ENCODE assay signal across 14 cellular contexts in genomic region chr3:194268659-194269487, GRCh38.
DNase-seq lines count a peak whose midpoint lies in the region; ATAC-seq and TF ChIP-seq lines count a peak whose summit lies in the region.
"Had no signal": no experiment of that assay in that cellular context is flagged by ENCODE, and none has a peak within 500 bp of the region (broad histone marks: within the 10 kb centered on the region; RNA-seq: fewer than 3 reads in every experiment).

No MANE protein-coding gene starts in this region.

- WGBS in endodermal cell (ENCODE audit: insufficient coverage in 1 of 2, insufficient read length in 1 of 2), 2 experiments, result 92 to 94% methylated on average over 6 to 12 of the region's 12 CpGs
- WGBS in thyroid gland, 2 donors, result 93 to 94% methylated on average over 11 to 12 of the region's 12 CpGs

- no peak overlapping the region for H3K4me3 ChIP-seq in endodermal cell (ENCODE audit: low read length)
- no peak overlapping the region for H3K4me3 ChIP-seq in thyroid gland (replicated peaks in 1 of 3)
- H3K4me3 ChIP-seq: A549 had no signal

- H3K27me3 ChIP-seq in endodermal cell (ENCODE audit: control insufficient read depth, insufficient read depth, low read length, poor library complexity, severe bottlenecking) (no peaks in the 10 kb centered on the region), thyroid gland (no peaks in the 10 kb centered on the region)

- H3K4me3 Mint-ChIP-seq in endodermal cell (no peak overlapping the region), natural killer cell (peak overlapping the region; percentile 63)
- H3K4me3 Mint-ChIP-seq: activated T-cell treated with anti-CD3 and anti-CD28 coated beads, Interleukin-2, amount 50 U/mL, for 4 hours had no signal

- H3K9me3 Mint-ChIP-seq in endodermal cell, result no peaks in the 10 kb centered on the region
- no peaks in the 10 kb centered on the region for H3K9me3 Mint-ChIP-seq in natural killer cell
- H3K9me3 Mint-ChIP-seq: activated T-cell treated with anti-CD3 and anti-CD28 coated beads, Interleukin-2, amount 50 U/mL, for 4 hours had no signal

- no peaks in the 10 kb centered on the region for H3K36me3 ChIP-seq in endodermal cell (ENCODE audit: control insufficient read depth, insufficient read depth, low read length)
- H3K36me3 ChIP-seq in thyroid gland, result no peaks in the 10 kb centered on the region

- H3K9me3 ChIP-seq in endodermal cell (ENCODE audit: control insufficient read depth, low read length) (no peaks in the 10 kb centered on the region), thyroid gland (no peaks in the 10 kb centered on the region)
- H3K9me3 ChIP-seq: A549 had no signal

- no peak overlapping the region for H3K27ac ChIP-seq in endodermal cell (ENCODE audit: low read depth, low read length)
- peak overlapping the region; percentile 93 to 97 (median 96) for H3K27ac ChIP-seq in thyroid gland
- H3K27ac ChIP-seq: A549 had no signal

- ATAC-seq in natural killer cell (no peak), HG02938 (IDR thresholded peaks at IDR 0.05; ENCODE audit: unreplicated experiment) (no peak)
- ATAC-seq: A549; activated T-cell treated with anti-CD3 and anti-CD28 coated beads, Interleukin-2, amount 50 U/mL, for 4 hours had no signal

- peaks cover 7% of the 10 kb centered on the region for H3K4me1 ChIP-seq in endodermal cell (ENCODE audit: control insufficient read depth, insufficient read depth, low read length)
- H3K4me1 ChIP-seq in thyroid gland, result peaks cover 41 to 60% of the 10 kb centered on the region in 2 donors
- H3K4me1 ChIP-seq: A549 had no signal

- no peak overlapping the region for H3K9ac ChIP-seq in endodermal cell (ENCODE audit: extremely low read depth, low read length, poor library complexity, severe bottlenecking)

- no peaks in the 10 kb centered on the region for H3K36me3 Mint-ChIP-seq in endodermal cell (ENCODE audit: low read depth)
- H3K36me3 Mint-ChIP-seq in natural killer cell, result no peaks in the 10 kb centered on the region
- H3K36me3 Mint-ChIP-seq: CD4-positive, CD25-positive, alpha-beta regulatory T cell had no signal

- peaks cover 20% of the 10 kb centered on the region for H3K4me1 Mint-ChIP-seq in endodermal cell
- peaks cover 35 to 36% of the 10 kb centered on the region in 2 donors for H3K4me1 Mint-ChIP-seq in natural killer cell

- H3K27ac Mint-ChIP-seq in endodermal cell (no peak overlapping the region), natural killer cell (peak overlapping the region in 1 of 2 donors; percentile 72)

- peaks cover 7% of the 10 kb centered on the region for H3K27me3 Mint-ChIP-seq in endodermal cell (ENCODE audit: insufficient read depth)
- peaks cover 0 to 7% of the 10 kb centered on the region in 2 donors for H3K27me3 Mint-ChIP-seq in natural killer cell (ENCODE audit: low read depth in 2 of 2)

- no peak for TF ChIP-seq POLR2A in thyroid gland (IDR thresholded peaks at IDR 0.05)

- intact Hi-C loops in natural killer cell (cut with micrococcal nuclease), result no loop called here
- intact Hi-C loops in thyroid gland (cut with DNase I), result no loop called here

- no peak for TF ChIP-seq CTCF in endodermal cell (conservative IDR thresholded peaks at IDR 0.05)
- no peak for TF ChIP-seq CTCF in natural killer cell (IDR thresholded peaks at IDR 0.05)
- no peak for TF ChIP-seq CTCF in thyroid gland (IDR thresholded peaks at IDR 0.05)

- peak; percentile 30 for DNase-seq in activated CD8-positive, alpha-beta memory T cell treated with anti-CD3 and anti-CD28 coated beads, Interleukin-2, amount 50 U/mL, for 48 hours
- DNase-seq in activated CD8-positive, alpha-beta memory T cell treated with anti-CD3 and anti-CD28 coated beads for 24 hours, result no peak
- DNase-seq in endodermal cell (peak; percentile 38), natural killer cell (no peak), thyroid gland (no peak), NCI-H2081 treated with DMSO at 0.1 percent for 48 hours (lab: John Stamatoyannopoulos, UW) (no peak)
- DNase-seq in central memory CD4-positive, alpha-beta T cell, result no peak
- DNase-seq: activated CD4-positive, alpha-beta T cell treated with anti-CD3 and anti-CD28 coated beads for 48 hours; activated T-cell treated with anti-CD3 and anti-CD28 coated beads, Interleukin-2, amount 50 U/mL, for 4 hours; amniotic stem cell; CD4-positive, CD25-positive, alpha-beta regulatory T cell; NCI-H1694 treated with DMSO at 0.1 percent for 48 hours had no signal

Comparison
In these comparisons a context has a peak if more than half of its experiments do, and no peak if none do; other contexts are left out.
1. DNase-seq: peak in activated CD8-positive, alpha-beta memory T cell treated with anti-CD3 and anti-CD28 coated beads, Interleukin-2, amount 50 U/mL, for 48 hours (single experiment) and endodermal cell (single experiment); none in activated CD8-positive, alpha-beta memory T cell treated with anti-CD3 and anti-CD28 coated beads for 24 hours (single experiment), natural killer cell (single experiment), thyroid gland (0 of 2), NCI-H2081 treated with DMSO at 0.1 percent for 48 hours (single experiment) and central memory CD4-positive, alpha-beta T cell (single experiment).